Comparison of ENCODE assay signal across 8 cellular contexts in genomic region chr1:24541711-24542346, GRCh38. TPM values are rescaled to one million over a fixed set of nuclear protein-coding genes. Genes with fewer than 3 reads are reported as not detected.
DNase-seq lines count a peak whose midpoint lies in the region; ATAC-seq, FAIRE-seq and TF ChIP-seq lines count a peak whose summit lies in the region.

No MANE protein-coding gene starts in this region.

- POLR2A ChIA-PET in activated naive CD8-positive, alpha-beta T cell treated with anti-CD3 and anti-CD28 coated beads, Interleukin-2, amount 10 ng/mL, durations not matched to agents 7 days and 5 days (lab: Charles Lee): interaction anchor here (0.7 to 1.7 kb wide), 5 partner anchors 16 to 126 kb away, joined by 3 to 5 read pairs (median 4); partner anchors contain the start of gene NIPAL3

- no peaks in the 10 kb centered on the region for H3K9me3 ChIP-seq in lower lobe of right lung

- peak overlapping the region; percentile 43 for H3K27ac Mint-ChIP-seq in activated naive CD8-positive, alpha-beta T cell treated with anti-CD3 and anti-CD28 coated beads, Interleukin-2, amount 10 ng/mL, durations not matched to agents 7 days and 5 days

- H3K4me1 ChIP-seq in KMS-11 (ENCODE audit: low read depth, poor library complexity, severe bottlenecking): peaks cover 23% of the 10 kb centered on the region
- peaks cover 8% of the 10 kb centered on the region for H3K4me1 ChIP-seq in lower lobe of right lung

- H3K9ac ChIP-seq in KMS-11: no peak overlapping the region

- peaks cover 49% of the 10 kb centered on the region for H3K4me1 Mint-ChIP-seq in activated naive CD8-positive, alpha-beta T cell treated with anti-CD3 and anti-CD28 coated beads, Interleukin-2, amount 10 ng/mL, durations not matched to agents 7 days and 5 days

- H3K27me3 ChIP-seq in KMS-11 (ENCODE audit: insufficient read depth, low read depth) (no peaks in the 10 kb centered on the region), lower lobe of right lung (ENCODE audit: low read depth) (no peaks in the 10 kb centered on the region)

- ATAC-seq in activated naive CD8-positive, alpha-beta T cell treated with anti-CD3 and anti-CD28 coated beads, Interleukin-2, amount 10 ng/mL, durations not matched to agents 7 days and 5 days (ENCODE audit: low read depth): no peak
- ATAC-seq in lower lobe of right lung (peak; percentile 75 to 83), GM18867 (IDR thresholded peaks at IDR 0.05; ENCODE audit: unreplicated experiment) (no peak)

- H3K36me3 Mint-ChIP-seq in activated naive CD8-positive, alpha-beta T cell treated with anti-CD3 and anti-CD28 coated beads, Interleukin-2, amount 10 ng/mL, durations not matched to agents 7 days and 5 days: peaks cover 10% of the 10 kb centered on the region

- no peak overlapping the region for H3K27ac ChIP-seq in KMS-11
- H3K27ac ChIP-seq in lower lobe of right lung: peak overlapping the region; percentile 34

- intact Hi-C loops in lower lobe of right lung (cut with DNase I): no loop called here

- no peaks in the 10 kb centered on the region for H3K36me3 ChIP-seq in KMS-11 (ENCODE audit: insufficient read depth)
- no peaks in the 10 kb centered on the region for H3K36me3 ChIP-seq in lower lobe of right lung

- TF ChIP-seq CTCF in KMS-11 (conservative IDR thresholded peaks at IDR 0.05; ENCODE audit: low read depth, low read length) (peak; percentile 78), lower lobe of right lung (IDR thresholded peaks at IDR 0.05) (peak; percentile 51)

- no peaks in the 10 kb centered on the region for H3K27me3 Mint-ChIP-seq in activated naive CD8-positive, alpha-beta T cell treated with anti-CD3 and anti-CD28 coated beads, Interleukin-2, amount 10 ng/mL, durations not matched to agents 7 days and 5 days

- no peaks in the 10 kb centered on the region for H3K9me3 Mint-ChIP-seq in activated naive CD8-positive, alpha-beta T cell treated with anti-CD3 and anti-CD28 coated beads, Interleukin-2, amount 10 ng/mL, durations not matched to agents 7 days and 5 days

- DNase-seq in CD1c-positive myeloid dendritic cell (ENCODE audit: extremely low spot score) (peak; percentile 38), lower lobe of right lung (no peak), frontal cortex (ENCODE audit: low spot score in 2 of 2) (no peak), iPS-NIHi11 (ENCODE audit: low spot score) (no peak), globus pallidus (ENCODE audit: low spot score) (no peak)
- DNase-seq in activated naive CD8-positive, alpha-beta T cell treated with anti-CD3 and anti-CD28 coated beads, Interleukin-2, amount 10 ng/mL, durations not matched to agents 7 days and 5 days: peak; percentile 64

- H3K4me3 ChIP-seq in KMS-11 (IDR thresholded peaks at IDR 0.05; ENCODE audit: insufficient read depth, low read depth, low read length) (no peak overlapping the region), lower lobe of right lung (no peak overlapping the region)

- H3K4me2 ChIP-seq in KMS-11: peak overlapping the region; percentile 24; the same call in 1 of the 2 replicates

- H3K4me3 Mint-ChIP-seq in activated naive CD8-positive, alpha-beta T cell treated with anti-CD3 and anti-CD28 coated beads, Interleukin-2, amount 10 ng/mL, durations not matched to agents 7 days and 5 days: peak overlapping the region; percentile 48

- H2AFZ ChIP-seq in KMS-11 (ENCODE audit: low read depth): no peak overlapping the region

- H4K20me1 ChIP-seq in KMS-11 (ENCODE audit: insufficient read depth): no peaks in the 10 kb centered on the region

- no peak for FAIRE-seq in frontal cortex (lab: Jason Lieb, UNC)

- H3K79me2 ChIP-seq in KMS-11 (ENCODE audit: insufficient read depth, low read depth): no peaks in the 10 kb centered on the region

RNA-seq across cellular contexts. Expression of gene NCMAP, which starts 14.1 kb away (rescaled TPM):
- under 1 TPM; 0.19 to 0.23 TPM for total RNA-seq in activated naive CD8-positive, alpha-beta T cell treated with anti-CD3 and anti-CD28 coated beads, Interleukin-2, amount 10 ng/mL, durations not matched to agents 7 days and 5 days
- total RNA-seq in lower lobe of right lung (9.2 TPM), frontal cortex (under 0.01 TPM)

RNA-seq across cellular contexts. Expression of gene RCAN3, which starts 39.2 kb away (rescaled TPM):
- 10 to 100 TPM; 77.4 to 84.8 TPM for total RNA-seq in activated naive CD8-positive, alpha-beta T cell treated with anti-CD3 and anti-CD28 coated beads, Interleukin-2, amount 10 ng/mL, durations not matched to agents 7 days and 5 days
- 16.7 TPM for total RNA-seq in lower lobe of right lung
- 16.3 TPM for total RNA-seq in frontal cortex

Comparison
In these comparisons a context has a peak if more than half of its experiments do, and no peak if none do; other contexts are left out.
1. DNase-seq: peak in CD1c-positive myeloid dendritic cell (single experiment) and activated naive CD8-positive, alpha-beta T cell treated with anti-CD3 and anti-CD28 coated beads, Interleukin-2, amount 10 ng/mL, durations not matched to agents 7 days and 5 days (single experiment); none in lower lobe of right lung (single experiment), frontal cortex (0 of 2), iPS-NIHi11 (single experiment) and globus pallidus (single experiment).
2. ATAC-seq: peak in lower lobe of right lung (2 of 2); none in activated naive CD8-positive, alpha-beta T cell treated with anti-CD3 and anti-CD28 coated beads, Interleukin-2, amount 10 ng/mL, durations not matched to agents 7 days and 5 days (single experiment) and GM18867 (single experiment).